Comparison of ENCODE assay signal across 18 cellular contexts in the genomic region with DNA sequence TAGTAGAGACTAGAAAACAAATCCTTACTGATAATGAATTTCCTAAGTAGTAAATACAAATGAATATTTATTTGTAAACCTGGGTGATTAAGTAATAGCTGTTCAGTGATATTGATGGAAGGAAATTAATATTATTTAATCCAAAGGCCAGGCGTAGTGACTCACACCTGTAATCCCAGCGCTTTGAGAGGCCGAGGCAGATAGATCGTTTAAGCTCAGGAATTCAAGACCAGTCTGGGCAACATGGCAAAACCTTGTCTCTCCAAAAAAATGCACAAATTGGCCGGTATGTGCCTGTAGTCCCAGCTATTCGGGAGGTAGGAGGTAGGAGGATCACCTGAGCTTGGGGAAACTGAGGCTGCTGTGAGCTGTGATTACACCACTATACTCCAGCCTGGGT.
DNase-seq lines count a peak whose midpoint lies in the region; ATAC-seq and TF ChIP-seq lines count a peak whose summit lies in the region.
"Had no signal": no experiment of that assay in that cellular context is flagged by ENCODE, and none has a peak within 500 bp of the region (broad histone marks: within the 10 kb centered on the region; RNA-seq: fewer than 3 reads in every experiment).

No MANE protein-coding gene starts in this region.

- H3K27me3 ChIP-seq in right cardiac atrium (ENCODE audit: control insufficient read depth, insufficient read depth): no peaks in the 10 kb centered on the region
- no peaks in the 10 kb centered on the region for H3K27me3 ChIP-seq in RWPE2 (ENCODE audit: insufficient read depth, poor library complexity, severe bottlenecking)
- H3K27me3 ChIP-seq in prostate gland (replicated peaks; ENCODE audit: insufficient read depth): no peaks in the 10 kb centered on the region

- no peaks in the 10 kb centered on the region for H3K36me3 Mint-ChIP-seq in activated CD4-positive, alpha-beta T cell treated with anti-CD3 and anti-CD28 coated beads for 36 hours (ENCODE audit: low read depth)
- H3K36me3 Mint-ChIP-seq: CD14-positive monocyte had no signal

- H3K27ac Mint-ChIP-seq in activated CD4-positive, alpha-beta T cell treated with anti-CD3 and anti-CD28 coated beads for 36 hours: no peak overlapping the region

- ATAC-seq in right cardiac atrium (no peak), RWPE2 (ENCODE audit: low read depth) (no peak)
- no peak for ATAC-seq in activated CD4-positive, alpha-beta T cell treated with anti-CD3 and anti-CD28 coated beads for 36 hours
- ATAC-seq: SK-N-SH treated with all-trans-retinoic acid at 6 μM for 48 hours had no signal

- CTCF ChIA-PET in activated CD4-positive, alpha-beta T cell treated with anti-CD3 and anti-CD28 coated beads for 36 hours (lab: Charles Lee): interaction anchor here (1.0 to 1.4 kb wide), 2 partner anchors 10 to 15 kb away, joined by 3 read pairs; no protein-coding TSS in a partner anchor

- no peaks in the 10 kb centered on the region for H3K27me3 Mint-ChIP-seq in activated CD4-positive, alpha-beta T cell treated with anti-CD3 and anti-CD28 coated beads for 36 hours

- intact Hi-C loops in right cardiac atrium (cut with DNase I) (no loop called here), cardiac septum (cut with DNase I) (no loop called here), prostate gland (cut with DNase I) (no loop called here)
- intact Hi-C loops in activated CD4-positive, alpha-beta T cell treated with anti-CD3 and anti-CD28 coated beads for 36 hours (cut with DNase I, micrococcal nuclease): no loop called here

- peaks cover 11% of the 10 kb centered on the region for H3K4me1 Mint-ChIP-seq in activated CD4-positive, alpha-beta T cell treated with anti-CD3 and anti-CD28 coated beads for 36 hours
- H3K4me1 Mint-ChIP-seq: CD14-positive monocyte had no signal

- no peak for DNase-seq in right cardiac atrium
- no peak for DNase-seq in cardiac septum (ENCODE audit: low spot score)
- no peak for DNase-seq in RWPE2 (ENCODE audit: low spot score)
- DNase-seq in prostate gland (ENCODE audit: low spot score): no peak
- no peak for DNase-seq in Ammon's horn (ENCODE audit: low spot score)
- DNase-seq in activated CD4-positive, alpha-beta T cell treated with anti-CD3 and anti-CD28 coated beads for 36 hours: no peak
- no peak for DNase-seq in HK-2 (ENCODE audit: unreplicated experiment)
- DNase-seq: GDM1; IMR-90; Kasumi-1; NCI-H1105 treated with DMSO at 0.1 percent for 48 hours; NCI-H1694 treated with DMSO at 0.1 percent for 48 hours; NCI-H748 treated with DMSO at 0.1 percent for 48 hours; NK-92 treated with Interleukin-12 subunit alpha and Interleukin-12 subunit beta, amount 100 ng/mL, for 24 hours; SIG-M5 had no signal

- peaks cover 9% of the 10 kb centered on the region for H3K4me1 ChIP-seq in right cardiac atrium (ENCODE audit: control insufficient read depth, insufficient read depth, low read length)
- peaks cover 66% of the 10 kb centered on the region for H3K4me1 ChIP-seq in RWPE2 (ENCODE audit: insufficient read depth, poor library complexity, severe bottlenecking)
- H3K4me1 ChIP-seq in prostate gland (replicated peaks): peaks cover 15% of the 10 kb centered on the region

- no peak overlapping the region for H3K4me3 ChIP-seq in right cardiac atrium (ENCODE audit: low read length)
- H3K4me3 ChIP-seq in RWPE2 (ENCODE audit: severe bottlenecking): no peak overlapping the region
- no peak overlapping the region for H3K4me3 ChIP-seq in prostate gland
- H3K4me3 ChIP-seq: HAP-1 had no signal

- POLR2A ChIA-PET in activated CD4-positive, alpha-beta T cell treated with anti-CD3 and anti-CD28 coated beads for 36 hours (lab: Charles Lee): no interaction called here

- H3K36me3 ChIP-seq in RWPE2 (ENCODE audit: low read depth): no peaks in the 10 kb centered on the region
- no peaks in the 10 kb centered on the region for H3K36me3 ChIP-seq in prostate gland
- H3K36me3 ChIP-seq: HAP-1 had no signal

- no peak for TF ChIP-seq POLR2A in prostate gland (IDR thresholded peaks at IDR 0.05)

- no peaks in the 10 kb centered on the region for H3K9me3 Mint-ChIP-seq in activated CD4-positive, alpha-beta T cell treated with anti-CD3 and anti-CD28 coated beads for 36 hours (ENCODE audit: low read depth)

- H3K9me3 ChIP-seq in right cardiac atrium (ENCODE audit: control insufficient read depth, low read length) (no peaks in the 10 kb centered on the region), RWPE2 (ENCODE audit: severe bottlenecking) (no peaks in the 10 kb centered on the region), prostate gland (no peaks in the 10 kb centered on the region)
- H3K9me3 ChIP-seq: HAP-1 had no signal

- TF ChIP-seq CTCF in RWPE2 (IDR thresholded peaks at IDR 0.05; ENCODE audit: poor library complexity, severe bottlenecking): no peak
- no peak for TF ChIP-seq CTCF in prostate gland (IDR thresholded peaks at IDR 0.05)

- peak overlapping the region; percentile 96 for H3K27ac ChIP-seq in right cardiac atrium (ENCODE audit: low read length)
- H3K27ac ChIP-seq in RWPE2 (ENCODE audit: poor library complexity, severe bottlenecking): peak overlapping the region; percentile 95
- peak overlapping the region; percentile 26 for H3K27ac ChIP-seq in prostate gland

- WGBS in right cardiac atrium: 78% methylated on average over 6 of the region's 6 CpGs
- 90% methylated on average over 6 of the region's 6 CpGs for WGBS in prostate gland

- no peak overlapping the region for H3K4me3 Mint-ChIP-seq in activated CD4-positive, alpha-beta T cell treated with anti-CD3 and anti-CD28 coated beads for 36 hours
- H3K4me3 Mint-ChIP-seq: CD14-positive monocyte had no signal

Comparison
In these comparisons a context has a peak if more than half of its experiments do, and no peak if none do; other contexts are left out.
1. H3K27ac ChIP-seq: peak in every context shown above with its lines; median percentile 96 in right cardiac atrium; 95 in RWPE2; 26 in prostate gland.